12 cellular contexts compared by ENCODE assay signal in the genomic region with DNA sequence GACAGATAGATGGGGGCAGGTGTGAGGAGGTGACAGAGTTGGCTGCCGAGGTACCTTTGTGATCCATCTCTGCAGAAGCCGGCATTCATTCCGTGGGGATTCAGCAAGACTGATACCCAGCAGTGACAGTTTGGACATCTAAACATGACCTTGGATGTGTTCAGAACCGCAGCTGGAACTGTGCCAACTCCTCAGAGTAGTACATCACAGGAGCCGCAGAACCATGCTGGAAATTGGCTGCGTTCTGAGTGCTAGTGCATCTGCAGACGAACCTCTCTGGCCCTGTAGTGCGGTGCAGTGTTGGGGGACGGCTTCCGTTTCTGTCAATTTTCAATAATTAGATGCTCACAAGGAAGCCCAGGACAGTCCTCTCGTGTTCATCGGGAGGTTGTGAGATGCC.
"Had no signal": no experiment of that assay in that cellular context is flagged by ENCODE, and none has a peak within 500 bp of the region (broad histone marks: within the 10 kb centered on the region; RNA-seq: fewer than 3 reads in every experiment).

No MANE protein-coding gene starts in this region.

- H3K27ac ChIP-seq: cardiac muscle cell, left ventricle myocardium inferior, ovary, sigmoid colon, spleen, suprapubic skin had no signal

- H3K36me3 ChIP-seq: cardiac muscle cell, left ventricle myocardium inferior, ovary, sigmoid colon, spleen, suprapubic skin had no signal

- H3K4me1 ChIP-seq: left ventricle myocardium inferior, spleen, suprapubic skin had no signal

- H3K4me3 ChIP-seq: cardiac muscle cell, left ventricle myocardium inferior, mucosa of descending colon, ovary, sigmoid colon, spleen, suprapubic skin had no signal

- H3K27me3 ChIP-seq: ovary, sigmoid colon, spleen, suprapubic skin had no signal

- ATAC-seq: mucosa of descending colon; naive thymus-derived CD4-positive, alpha-beta T cell had no signal

- H3K9me3 ChIP-seq: left ventricle myocardium inferior, mucosa of descending colon, ovary, sigmoid colon, spleen, suprapubic skin had no signal

- DNase-seq: activated CD4-positive, CD25-positive, alpha-beta regulatory T cell treated with anti-CD3 and anti-CD28 coated beads, Interleukin-2, amount 50 U/mL, for 72 hours; activated naive CD4-positive, alpha-beta T cell; hippocampal formation; left ventricle myocardium inferior; mucosa of descending colon; naive thymus-derived CD4-positive, alpha-beta T cell; ovary; sigmoid colon; spleen; trophoblast cell had no signal
